Comparison of ENCODE assay signal across 1 cellular context in the genomic region with DNA sequence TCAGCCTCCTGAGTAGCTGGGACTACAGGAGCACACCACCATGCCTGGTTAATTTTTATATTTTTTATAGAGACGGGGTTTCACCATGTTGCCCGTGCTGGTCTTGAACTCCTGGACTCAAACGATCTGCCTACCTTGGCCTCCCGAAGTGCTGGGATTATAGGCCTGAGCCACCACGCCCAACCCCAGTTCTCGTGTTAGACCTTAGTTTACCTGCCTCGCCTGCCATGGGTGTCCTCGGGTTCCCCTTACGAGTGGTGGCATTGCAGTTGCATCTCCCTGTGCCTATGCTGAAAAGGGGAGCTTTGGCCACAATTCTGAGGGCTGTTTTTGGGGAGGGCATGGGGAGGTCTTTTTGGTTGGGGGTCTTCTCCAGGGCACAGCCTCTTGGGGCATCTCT.
TF ChIP-seq lines count a peak whose summit lies in the region.

No MANE protein-coding gene starts in this region.

TF ChIP-seq in HepG2, 621 proteins besides CTCF, POLR2A, EP300 and RAD21:
- TF ChIP-seq MYNN (CRISPR knock-in tag; IDR thresholded peaks at IDR 0.05; ENCODE audit: low read depth) (no peak), PAWR (CRISPR knock-in tag; IDR thresholded peaks at IDR 0.05; ENCODE audit: borderline replicate concordance) (no peak), HOXA3 (CRISPR knock-in tag; IDR thresholded peaks at IDR 0.05) (0 out of 2 replicates have a peak, but pooled peaks have one; percentile 13)
